In genomic region chr1:116709666-116710167, GRCh38 we compare ENCODE assay signal across 15 cellular contexts. TPM values are rescaled to one million over a fixed set of nuclear protein-coding genes. Genes with fewer than 3 reads are reported as not detected.
DNase-seq lines count a peak whose midpoint lies in the region; ATAC-seq, FAIRE-seq and TF ChIP-seq lines count a peak whose summit lies in the region.
"Had no signal": no experiment of that assay in that cellular context is flagged by ENCODE, and none has a peak within 500 bp of the region (broad histone marks: within the 10 kb centered on the region; RNA-seq: fewer than 3 reads in every experiment).

No MANE protein-coding gene starts in this region.

- peaks cover 0 to 9% of the 10 kb centered on the region in 2 experiments; a peak in 1 of 4 replicates for H3K9me3 ChIP-seq in H1 (ENCODE audit: insufficient read depth in 2 of 2, low read depth in 1 of 2, low read length in 1 of 2)
- no peaks in the 10 kb centered on the region for H3K9me3 ChIP-seq in left lung
- H3K9me3 ChIP-seq: A549, BE2C had no signal

- WGBS in H1 (ENCODE audit: extremely low coverage in 1 of 2, insufficient coverage in 1 of 2, insufficient read length in 1 of 2, insufficient replicate concordance in 2 of 2, low coverage in 1 of 2, low lambda C conversion rate in 2 of 2, missing lambda C conversion rate in 1 of 2), 2 experiments: 93% methylated on average over 7 of the region's 7 CpGs; no CpG with 5 or more reads in 1 of the 2 experiments

- H3K4me3 ChIP-seq in H1 (ENCODE audit: extremely low read depth in 1 of 4, insufficient read depth in 2 of 4, low read depth in 3 of 4, low read length in 4 of 4) (no peak overlapping the region), left lung (no peak overlapping the region)
- H3K4me3 ChIP-seq: A549, GM12878 had no signal

- intact Hi-C loops in left lung (cut with DNase I): no loop called here

- H3K36me3 ChIP-seq in H1 (ENCODE audit: control insufficient read depth in 2 of 4, insufficient read depth in 4 of 4, low read length in 3 of 4): no peaks in the 10 kb centered on the region
- no peaks in the 10 kb centered on the region for H3K36me3 ChIP-seq in left lung
- H3K36me3 ChIP-seq: BE2C had no signal

- no peaks in the 10 kb centered on the region for H3K9me3 Mint-ChIP-seq in type B pancreatic cell

- no peak overlapping the region for H3K4me3 Mint-ChIP-seq in type B pancreatic cell
- H3K4me3 Mint-ChIP-seq: CD4-positive, alpha-beta memory T cell had no signal

- peak overlapping the region; percentile 70 for H3K4ac ChIP-seq in H1 (replicated peaks; ENCODE audit: insufficient read length, low read depth, low read length)

- H2AK5ac ChIP-seq in H1 (ENCODE audit: low read depth, low read length): no peak overlapping the region

- CTCF ChIA-PET in H1 (lab: Charles Lee; ENCODE audit: partially characterized antibody): interaction anchor here (0.6 to 3.0 kb wide), 3 partner anchors 11 to 37 kb away, joined by 3 to 17 read pairs (median 6); no protein-coding TSS in a partner anchor

- no peak overlapping the region for H3K56ac ChIP-seq in H1 (replicated peaks; ENCODE audit: insufficient read length, low read depth, low read length)

- no peak for TF ChIP-seq POLR2A in H1 (IDR thresholded peaks at IDR 0.05; ENCODE audit: control extremely low read depth in 1 of 2, low read depth in 2 of 2, low read length in 2 of 2)

- no peak overlapping the region for H2BK5ac ChIP-seq in H1 (ENCODE audit: low read depth, low read length)

- H3K27ac ChIP-seq in H1 (ENCODE audit: low read depth, low read length): no peak overlapping the region
- H3K27ac ChIP-seq in left lung: no peak overlapping the region
- H3K27ac ChIP-seq: C4-2B had no signal

- H3K27me3 Mint-ChIP-seq in type B pancreatic cell: no peaks in the 10 kb centered on the region

- H3K23me2 ChIP-seq in H1 (ENCODE audit: low read depth, low read length): no peaks in the 10 kb centered on the region

- H4K5ac ChIP-seq in H1 (ENCODE audit: insufficient read length, low read depth, low read length): no peak overlapping the region

- H3K27me3 ChIP-seq in H1 (replicated peaks in 1 of 4; ENCODE audit: control insufficient read depth in 3 of 4, extremely low read depth in 1 of 4, insufficient read depth in 3 of 4, low read length in 3 of 4): no peaks in the 10 kb centered on the region
- H3K27me3 ChIP-seq in left lung: no peaks in the 10 kb centered on the region
- H3K27me3 ChIP-seq: BE2C had no signal

- H3K79me1 ChIP-seq in H1 (ENCODE audit: low read depth, low read length): no peaks in the 10 kb centered on the region

- POLR2A ChIA-PET in H1 (lab: Charles Lee; ENCODE audit: partially characterized antibody): no interaction called here

- no peak for TF ChIP-seq EP300 in H1 (IDR thresholded peaks at IDR 0.05; ENCODE audit: borderline replicate concordance in 1 of 2, low read depth in 2 of 2, low read length in 2 of 2)

- no peak overlapping the region for H3K4me2 ChIP-seq in H1 (ENCODE audit: insufficient read depth in 1 of 2, low read depth in 2 of 2, low read length in 2 of 2)
- H3K4me2 ChIP-seq: A549 had no signal

- peaks cover 6 to 22% (median 9%) of the 10 kb centered on the region in 4 experiments for H3K4me1 ChIP-seq in H1 (replicated peaks in 1 of 4; ENCODE audit: control insufficient read depth in 3 of 4, insufficient read depth in 4 of 4, low read length in 3 of 4)
- H3K4me1 ChIP-seq in left lung: peaks cover 0 to 15% of the 10 kb centered on the region in 2 donors

- no peak overlapping the region for H2AFZ ChIP-seq in H1 (ENCODE audit: low read length)

- H2BK12ac ChIP-seq in H1 (ENCODE audit: low read depth, low read length): no peak overlapping the region

- H3K4me1 Mint-ChIP-seq in type B pancreatic cell (ENCODE audit: unreplicated experiment): peaks cover 37% of the 10 kb centered on the region

- TF ChIP-seq RAD21 in H1 (IDR thresholded peaks at IDR 0.05 in 1 of 2, conservative IDR thresholded peaks at IDR 0.05 in 1 of 2; ENCODE audit: low read depth in 2 of 2, low read length in 2 of 2): no peak

- DNase-seq in H1 (ENCODE audit: low read depth in 1 of 2, low spot score in 2 of 2) (no peak), left lung (no peak), type B pancreatic cell (ENCODE audit: extremely low spot score, unreplicated experiment) (no peak), T1000 (lab: John Stamatoyannopoulos, UW) (no peak), NCI-H345 treated with DMSO at 0.1 percent for 48 hours (lab: John Stamatoyannopoulos, UW; ENCODE audit: unreplicated experiment) (no peak)
- DNase-seq: BE2C; CD4-positive, alpha-beta memory T cell; H7 had no signal

- no peaks in the 10 kb centered on the region for H3K36me3 Mint-ChIP-seq in type B pancreatic cell
- H3K36me3 Mint-ChIP-seq: CD4-positive, alpha-beta memory T cell had no signal

- no peak overlapping the region for H2BK20ac ChIP-seq in H1 (ENCODE audit: low read length)

- no peak overlapping the region for H4K91ac ChIP-seq in H1 (replicated peaks; ENCODE audit: insufficient read length, low read length)

- H3K14ac ChIP-seq in H1 (ENCODE audit: insufficient read length): no peak overlapping the region

- no peaks in the 10 kb centered on the region for H3K79me2 ChIP-seq in H1 (ENCODE audit: control insufficient read depth in 1 of 2, insufficient read depth in 2 of 2, low read length in 2 of 2)

- H3K27ac Mint-ChIP-seq in type B pancreatic cell: peak overlapping the region; percentile 10
- H3K27ac Mint-ChIP-seq: CD4-positive, alpha-beta memory T cell had no signal

- H2BK15ac ChIP-seq in H1 (ENCODE audit: low read length): no peak overlapping the region

- no peak overlapping the region for H2BK120ac ChIP-seq in H1 (replicated peaks; ENCODE audit: low read depth, low read length)

- no peak overlapping the region for H3K23ac ChIP-seq in H1 (ENCODE audit: insufficient read length)

- TF ChIP-seq CTCF in H1 (IDR thresholded peaks at IDR 0.05; ENCODE audit: control extremely low read depth in 1 of 3, insufficient read depth in 1 of 3, low read depth in 1 of 3, low read length in 3 of 3) (no peak), left lung (IDR thresholded peaks at IDR 0.05) (no peak), type B pancreatic cell (conservative IDR thresholded peaks at IDR 0.05) (no peak)

- ATAC-seq in left lung (peak; percentile 35), HG02588 (IDR thresholded peaks at IDR 0.05; ENCODE audit: unreplicated experiment) (no peak)
- ATAC-seq: A549 had no signal

- H4K8ac ChIP-seq in H1 (ENCODE audit: extremely low read depth, insufficient read depth, low read length): no peak overlapping the region

- no peak overlapping the region for H3K9ac ChIP-seq in H1 (replicated peaks in 1 of 4; ENCODE audit: extremely low read depth in 1 of 4, low read depth in 3 of 4, low read length in 3 of 4)

- H4K20me1 ChIP-seq in H1 (replicated peaks in 1 of 2; ENCODE audit: control insufficient read depth in 1 of 2, insufficient read depth in 2 of 2, low read length in 2 of 2): no peaks in the 10 kb centered on the region

- no peak overlapping the region for H3K18ac ChIP-seq in H1 (ENCODE audit: extremely low read depth, low read length)

- no peak for FAIRE-seq in H1 (lab: Jason Lieb, UNC)
- FAIRE-seq: A549, GM12878, GM18507 had no signal

TF ChIP-seq in H1, 55 proteins besides CTCF, POLR2A, EP300 and RAD21:
- TF ChIP-seq USF2 (IDR thresholded peaks at IDR 0.05; ENCODE audit: low read length): no peak
- TF ChIP-seq SIRT6 (IDR thresholded peaks at IDR 0.05; ENCODE audit: low read length): no peak
- no peak for TF ChIP-seq YY1 (IDR thresholded peaks at IDR 0.05; ENCODE audit: low read depth, low read length)

RNA-seq across cellular contexts. Expression of gene IGSF3, which starts 42.2 kb away (rescaled TPM):
- 30.2 and 32.2 TPM in 2 replicates for total RNA-seq in H1 (2021; fragmentation: NEBNext Ultra II Directional; extraction: Animal tissue kit (Norgen Biotek cat#: 25700))
- 30.0 and 38.7 TPM in 2 replicates for polyA plus RNA-seq in H1 (2011; rRNA removed)
- 35.4 TPM for polyA plus RNA-seq in H1 (2011; cell fraction: cytosol; rRNA removed)
- 56.5 TPM for polyA plus RNA-seq in H1 (2011; cell fraction: nucleus; rRNA removed)
- 20.6 to 27.8 TPM (median 24.4 TPM) in 4 replicates for polyA plus RNA-seq in H1 (2012, experiment 1 of 2)
- 10.1 TPM for polyA plus RNA-seq in H1 (2012, experiment 2 of 2)
- 30.9 TPM for polyA plus RNA-seq in H1 (2013, experiment 1 of 2)
- 28.1 TPM for polyA plus RNA-seq in H1 (2013, experiment 2 of 2)
- polyA minus RNA-seq in H1 (2011; rRNA and poly(A)+ RNA removed): 56.8 and 70.7 TPM in 2 replicates
- polyA minus RNA-seq in H1 (2011; cell fraction: cytosol; rRNA and poly(A)+ RNA removed): 34.7 TPM
- polyA minus RNA-seq in H1 (2011; cell fraction: nucleus; rRNA and poly(A)+ RNA removed): 28.1 TPM
- 10 to 100 TPM; 12.6 to 21.6 TPM for total RNA-seq in left lung
- total RNA-seq in type B pancreatic cell (ENCODE audit: low replicate concordance): 42.9 and 48.4 TPM in 2 replicates
- polyA plus RNA-seq: CD4-positive, alpha-beta memory T cell had no signal

RNA-seq across cellular contexts. Expression of gene CD2, which starts 44.5 kb away (rescaled TPM):
- not detected in 2 replicates for total RNA-seq in H1 (2021; fragmentation: NEBNext Ultra II Directional; extraction: Animal tissue kit (Norgen Biotek cat#: 25700))
- polyA plus RNA-seq in H1 (2011; rRNA removed): not detected in 2 replicates
- not detected for polyA plus RNA-seq in H1 (2011; cell fraction: cytosol; rRNA removed)
- not detected for polyA plus RNA-seq in H1 (2011; cell fraction: nucleus; rRNA removed)
- not detected in 4 replicates for polyA plus RNA-seq in H1 (2012, experiment 1 of 2)
- polyA plus RNA-seq in H1 (2012, experiment 2 of 2): not detected
- polyA plus RNA-seq in H1 (2013, experiment 1 of 2): not detected
- polyA plus RNA-seq in H1 (2013, experiment 2 of 2): not detected
- not detected in 2 replicates for polyA minus RNA-seq in H1 (2011; rRNA and poly(A)+ RNA removed)
- polyA minus RNA-seq in H1 (2011; cell fraction: cytosol; rRNA and poly(A)+ RNA removed): not detected
- polyA minus RNA-seq in H1 (2011; cell fraction: nucleus; rRNA and poly(A)+ RNA removed): not detected
- 10 to 100 TPM in 1 of 2 donors, 1 to 10 TPM in 1; 4.6 to 12.4 TPM for total RNA-seq in left lung
- total RNA-seq in type B pancreatic cell (ENCODE audit: low replicate concordance): 0.17 TPM in 1 of 2 replicates, not detected in the other
- total RNA-seq: G401, H7 had no signal
- polyA plus RNA-seq: A549, AG04450 had no signal
